28 cellular contexts compared by ENCODE assay signal in the genomic region with DNA sequence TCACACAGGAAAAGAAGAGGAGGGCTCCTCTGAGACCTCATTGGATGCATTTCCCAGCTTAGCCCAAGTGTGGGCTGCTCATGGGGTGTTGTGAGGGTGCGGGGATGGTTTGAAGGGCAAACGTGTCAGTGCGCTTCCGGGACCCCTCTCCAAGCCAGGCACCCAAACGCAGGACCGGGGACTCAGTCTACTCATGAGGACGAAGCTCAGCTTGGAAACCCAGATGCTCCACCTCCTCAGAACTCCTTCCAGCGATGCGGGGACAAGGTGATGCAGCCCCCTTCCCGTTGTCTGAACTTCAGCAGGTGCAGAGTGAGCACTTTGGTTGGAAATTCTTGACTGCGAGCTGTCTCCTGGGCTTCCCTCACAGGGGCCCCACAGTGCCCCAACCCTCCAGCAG.
DNase-seq lines count a peak whose midpoint lies in the region; ATAC-seq and TF ChIP-seq lines count a peak whose summit lies in the region.
"Had no signal": no experiment of that assay in that cellular context is flagged by ENCODE, and none has a peak within 500 bp of the region (broad histone marks: within the 10 kb centered on the region; RNA-seq: fewer than 3 reads in every experiment).

No MANE protein-coding gene starts in this region.

- peak; percentile 7 for ATAC-seq in GM19351 (IDR thresholded peaks at IDR 0.05; ENCODE audit: unreplicated experiment)
- peak in 1 of 2 donors; percentile 8 for ATAC-seq in stimulated activated naive B cell treated with anti-CD40 and anti-IgM and Interleukin-4, amounts not matched to agents 10 μg/mL and 1 μg/mL and 100 μg/mL, for 72 hours (replicated peaks)

- H3K4me3 Mint-ChIP-seq in dendritic cell treated with granulocyte-macrophage colony-stimulating factor and Interleukin-4, amounts not matched to agents 40 ng/mL and 50 ng/mL, for 4 days: no peak overlapping the region
- peak overlapping the region; percentile 71 to 73 for H3K4me3 Mint-ChIP-seq in stimulated activated naive B cell treated with anti-CD40 and anti-IgM and Interleukin-4, amounts not matched to agents 10 μg/mL and 1 μg/mL and 100 μg/mL, for 72 hours
- H3K4me3 Mint-ChIP-seq: activated naive CD8-positive, alpha-beta T cell treated with anti-CD3 and anti-CD28 coated beads, Interleukin-2, amount 10 ng/mL, durations not matched to agents 7 days and 5 days had no signal

- no peaks in the 10 kb centered on the region for H3K27me3 ChIP-seq in HL-60 (ENCODE audit: insufficient read depth, poor library complexity, severe bottlenecking)
- H3K27me3 ChIP-seq: BLaER1 treated with 17β-estradiol and CSF1 and Interleukin-3, amounts not matched to agents 10 nM and 100 nM; right lobe of liver; transverse colon had no signal

- H3K27ac Mint-ChIP-seq in dendritic cell treated with granulocyte-macrophage colony-stimulating factor and Interleukin-4, amounts not matched to agents 40 ng/mL and 50 ng/mL, for 4 days: peak overlapping the region; percentile 86
- peak overlapping the region; percentile 94 for H3K27ac Mint-ChIP-seq in stimulated activated naive B cell treated with anti-CD40 and anti-IgM and Interleukin-4, amounts not matched to agents 10 μg/mL and 1 μg/mL and 100 μg/mL, for 72 hours
- H3K27ac Mint-ChIP-seq: activated naive CD8-positive, alpha-beta T cell treated with anti-CD3 and anti-CD28 coated beads, Interleukin-2, amount 10 ng/mL, durations not matched to agents 7 days and 5 days; progenitor cell of endocrine pancreas had no signal

- intact Hi-C loops in dendritic cell treated with granulocyte-macrophage colony-stimulating factor and Interleukin-4, amounts not matched to agents 40 ng/mL and 50 ng/mL, for 4 days (cut with micrococcal nuclease): loop anchor here (2.0 kb wide), 1 partner anchor 33 kb away; the partner anchor contains the start of gene MTIF3

- peak overlapping the region; percentile 54 for H3K27ac ChIP-seq in HL-60 (replicated peaks)
- H3K27ac ChIP-seq: right lobe of liver, transverse colon had no signal

- H3K4me3 ChIP-seq in HL-60 (replicated peaks; ENCODE audit: insufficient read depth, low read length): no peak overlapping the region
- H3K4me3 ChIP-seq: BLaER1 treated with 17β-estradiol and CSF1 and Interleukin-3, amounts not matched to agents 10 nM and 100 nM; right lobe of liver; transverse colon had no signal

- TF ChIP-seq CTCF in HL-60 (IDR thresholded peaks at IDR 0.05; ENCODE audit: insufficient read depth, low read length): no peak

- DNase-seq in HL-60 (ENCODE audit: low read depth in 1 of 2, low spot score in 1 of 2): no peak
- DNase-seq in stimulated activated naive B cell treated with anti-CD40 and anti-IgM and Interleukin-4, amounts not matched to agents 10 μg/mL and 1 μg/mL and 100 μg/mL, for 72 hours: no peak
- DNase-seq in NCI-H526 treated with DMSO at 0.1 percent for 48 hours (lab: John Stamatoyannopoulos, UW): no peak
- DNase-seq in stimulated activated CD8-positive, alpha-beta memory T cell treated with anti-CD3 and anti-CD28 coated beads, Interleukin-4, amount 100 ng/mL, for 48 hours: no peak
- no peak for DNase-seq in HCEC 1CT
- DNase-seq: activated CD4-positive, alpha-beta T cell treated with anti-CD3 and anti-CD28 coated beads, Interleukin-2, amount 50 U/mL, for 1 hour; activated CD4-positive, CD25-positive, alpha-beta regulatory T cell; activated gamma-delta T cell treated with Interleukin-2 at 50 U/mL for 16 hours; activated naive CD8-positive, alpha-beta T cell treated with anti-CD3 and anti-CD28 coated beads, Interleukin-2, amount 10 ng/mL, durations not matched to agents 7 days and 5 days; activated T-cell treated with anti-CD3 and anti-CD28 coated beads, Interleukin-2, amount 50 U/mL, for 48 hours; aorta; COR-L47; DMS53; erythroblast; GDM1; IMR-90; mesendoderm; NCI-H1048; NCI-H446; NCI-H774; right lobe of liver; stimulated activated CD4-positive, alpha-beta T cell treated with anti-CD3 and anti-CD28 coated beads, Interleukin-2, amount 100 ng/mL, for 48 hours; T-helper 1 cell had no signal

- peaks cover 11% of the 10 kb centered on the region for H3K4me1 Mint-ChIP-seq in dendritic cell treated with granulocyte-macrophage colony-stimulating factor and Interleukin-4, amounts not matched to agents 40 ng/mL and 50 ng/mL, for 4 days (ENCODE audit: low read depth)
- H3K4me1 Mint-ChIP-seq in stimulated activated naive B cell treated with anti-CD40 and anti-IgM and Interleukin-4, amounts not matched to agents 10 μg/mL and 1 μg/mL and 100 μg/mL, for 72 hours: peaks cover 14 to 29% of the 10 kb centered on the region in 2 donors

- H3K36me3 Mint-ChIP-seq in dendritic cell treated with granulocyte-macrophage colony-stimulating factor and Interleukin-4, amounts not matched to agents 40 ng/mL and 50 ng/mL, for 4 days (ENCODE audit: low read depth): no peaks in the 10 kb centered on the region
- peaks cover 5 to 11% of the 10 kb centered on the region in 2 donors for H3K36me3 Mint-ChIP-seq in stimulated activated naive B cell treated with anti-CD40 and anti-IgM and Interleukin-4, amounts not matched to agents 10 μg/mL and 1 μg/mL and 100 μg/mL, for 72 hours
- H3K36me3 Mint-ChIP-seq: activated naive CD8-positive, alpha-beta T cell treated with anti-CD3 and anti-CD28 coated beads, Interleukin-2, amount 10 ng/mL, durations not matched to agents 7 days and 5 days had no signal

- H3K27me3 Mint-ChIP-seq in dendritic cell treated with granulocyte-macrophage colony-stimulating factor and Interleukin-4, amounts not matched to agents 40 ng/mL and 50 ng/mL, for 4 days: no peaks in the 10 kb centered on the region
- H3K27me3 Mint-ChIP-seq in stimulated activated naive B cell treated with anti-CD40 and anti-IgM and Interleukin-4, amounts not matched to agents 10 μg/mL and 1 μg/mL and 100 μg/mL, for 72 hours: no peaks in the 10 kb centered on the region

- H3K9me3 Mint-ChIP-seq in dendritic cell treated with granulocyte-macrophage colony-stimulating factor and Interleukin-4, amounts not matched to agents 40 ng/mL and 50 ng/mL, for 4 days: peaks cover 9% of the 10 kb centered on the region
- peaks cover 6 to 7% of the 10 kb centered on the region in 2 donors for H3K9me3 Mint-ChIP-seq in stimulated activated naive B cell treated with anti-CD40 and anti-IgM and Interleukin-4, amounts not matched to agents 10 μg/mL and 1 μg/mL and 100 μg/mL, for 72 hours
- H3K9me3 Mint-ChIP-seq: activated naive CD8-positive, alpha-beta T cell treated with anti-CD3 and anti-CD28 coated beads, Interleukin-2, amount 10 ng/mL, durations not matched to agents 7 days and 5 days had no signal
